20 cellular contexts compared by ENCODE assay signal in genomic region chrX:44104699-44105098, GRCh38.
"Had no signal": no experiment of that assay in that cellular context is flagged by ENCODE, and none has a peak within 500 bp of the region (broad histone marks: within the 10 kb centered on the region; RNA-seq: fewer than 3 reads in every experiment).

No MANE protein-coding gene starts in this region.

- FAIRE-seq: HepG2, RCC 7860 had no signal

- DNase-seq: IMR-90, Karpas-422, KG1, MM.1S, NCI-H1092 treated with DMSO at 0.1 percent for 48 hours, NCI-H1436, NCI-H187, NCI-H2029, NCI-H2081 treated with DMSO at 0.1 percent for 48 hours, NCI-H2171, NCI-H226, NCI-H446, NCI-H510A, NCI-H524 treated with DMSO at 0.1 percent for 48 hours, NCI-H774, RPMI8226, SHP77, T-helper 1 cell had no signal

- ATAC-seq: HepG2 had no signal
